ENCODE assay signal across 26 cellular contexts in the genomic region with DNA sequence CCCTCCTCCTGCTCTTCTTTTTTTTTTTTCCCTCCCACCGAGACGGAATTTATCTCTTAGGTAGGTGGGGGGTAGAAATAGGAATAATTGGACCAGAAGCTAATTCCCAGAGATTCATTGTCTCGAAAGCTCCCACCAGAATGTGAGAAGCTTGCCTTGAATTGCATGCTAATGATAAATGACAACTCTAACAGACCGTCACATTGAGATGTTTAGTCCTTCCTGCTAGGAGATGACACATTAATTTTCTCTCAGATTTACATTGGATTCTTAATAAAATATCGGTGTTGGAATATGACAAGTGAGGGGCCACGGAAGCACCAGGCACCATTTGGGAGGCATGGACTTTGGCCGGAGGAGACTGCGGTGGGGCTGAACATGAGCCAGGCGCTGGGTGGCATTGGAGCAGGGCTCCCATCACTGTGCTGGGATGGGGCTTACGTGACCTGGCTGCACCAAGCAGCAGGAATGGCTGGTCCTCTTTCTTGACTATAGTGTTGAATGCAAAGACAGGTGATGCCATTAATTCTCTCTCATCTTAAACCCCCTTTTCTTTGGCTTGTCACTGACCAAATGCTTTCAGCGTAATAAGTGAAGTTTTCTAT.
"Had no signal": no experiment of that assay in that cellular context is flagged by ENCODE, and none has a peak within 500 bp of the region (broad histone marks: within the 10 kb centered on the region; RNA-seq: fewer than 3 reads in every experiment).

No MANE protein-coding gene starts in this region.

- H3K9me3 ChIP-seq: left lung, lower lobe of right lung, psoas muscle, stomach, testis, thyroid gland, transverse colon, upper lobe of left lung had no signal

- H3K79me2 ChIP-seq: parathyroid adenoma had no signal

- H3K36me3 ChIP-seq: left lung, lower lobe of right lung, stomach, thyroid gland, transverse colon, upper lobe of left lung had no signal

- H3K27me3 ChIP-seq: testis, thyroid gland, transverse colon, upper lobe of left lung had no signal

- H3K36me3 Mint-ChIP-seq: immature natural killer cell; naive thymus-derived CD8-positive, alpha-beta T cell; stimulated activated naive B cell treated with anti-CD40 and anti-IgM and Interleukin-4, amounts not matched to agents 10 μg/mL and 1 μg/mL and 100 μg/mL, for 72 hours had no signal

- H3K27ac ChIP-seq: left lung, lower lobe of right lung, parathyroid adenoma, psoas muscle, skin epidermis, stomach, testis, thyroid gland, transverse colon, upper lobe of left lung had no signal

- H3K9me3 Mint-ChIP-seq: naive thymus-derived CD8-positive, alpha-beta T cell; nephron; stimulated activated naive B cell treated with anti-CD40 and anti-IgM and Interleukin-4, amounts not matched to agents 10 μg/mL and 1 μg/mL and 100 μg/mL, for 72 hours had no signal

- H3K4me3 ChIP-seq: left lung, lower lobe of right lung, psoas muscle, skin epidermis, stomach, testis, thyroid gland, transverse colon, upper lobe of left lung had no signal

- H3K4me1 ChIP-seq: left lung, lower lobe of right lung, parathyroid adenoma, psoas muscle, testis, thyroid gland, transverse colon, upper lobe of left lung had no signal

- ATAC-seq: left colon; left lung; lower lobe of right lung; naive thymus-derived CD8-positive, alpha-beta T cell; psoas muscle; right cardiac atrium; sciatic nerve; stimulated activated naive B cell treated with anti-CD40 and anti-IgM and Interleukin-4, amounts not matched to agents 10 μg/mL and 1 μg/mL and 100 μg/mL, for 72 hours; stimulated activated naive CD8-positive, alpha-beta T cell treated with anti-CD3 and anti-CD28 coated beads, Interleukin-15, Interleukin-2, amounts not matched to agents 100 U/mL and 50 U/mL, for 24 hours had no signal

- H3K4me1 Mint-ChIP-seq: immature natural killer cell; stimulated activated naive B cell treated with anti-CD40 and anti-IgM and Interleukin-4, amounts not matched to agents 10 μg/mL and 1 μg/mL and 100 μg/mL, for 72 hours had no signal

- H3K9ac ChIP-seq: parathyroid adenoma had no signal

- H2AFZ ChIP-seq: parathyroid adenoma had no signal

- DNase-seq: hypothalamus; immature natural killer cell; kidney; left colon; left lung; lower lobe of right lung; mammary epithelial cell; mesenchymal stem cell; naive thymus-derived CD8-positive, alpha-beta T cell; psoas muscle; right cardiac atrium; stimulated activated CD4-positive, alpha-beta T cell treated with anti-CD3 and anti-CD28 coated beads, Interleukin-12 subunit alpha, Interleukin-12 subunit beta, amount 100 ng/mL, for 4 hours; stimulated activated CD4-positive, alpha-beta T cell treated with anti-CD3 and anti-CD28 coated beads, Interleukin-15, amount 100 ng/mL, for 24 hours; stimulated activated CD4-positive, alpha-beta T cell treated with anti-CD3 and anti-CD28 coated beads, Interleukin-2, amount 100 ng/mL, for 24 hours; stimulated activated CD4-positive, alpha-beta T cell treated with anti-CD3 and anti-CD28 coated beads, Interleukin-4, amount 100 ng/mL, for 1 hour; stimulated activated naive B cell treated with anti-CD40 and anti-IgM and Interleukin-4, amounts not matched to agents 10 μg/mL and 1 μg/mL and 100 μg/mL, for 72 hours; stimulated activated naive CD8-positive, alpha-beta T cell treated with anti-CD3 and anti-CD28 coated beads, Interleukin-15, Interleukin-2, amounts not matched to agents 100 U/mL and 50 U/mL, for 24 hours; stomach; testis; thyroid gland; transverse colon had no signal

- H3K27ac Mint-ChIP-seq: immature natural killer cell; naive thymus-derived CD8-positive, alpha-beta T cell; nephron; stimulated activated naive B cell treated with anti-CD40 and anti-IgM and Interleukin-4, amounts not matched to agents 10 μg/mL and 1 μg/mL and 100 μg/mL, for 72 hours had no signal

- H3K4me3 Mint-ChIP-seq: immature natural killer cell; naive thymus-derived CD8-positive, alpha-beta T cell; nephron; stimulated activated naive B cell treated with anti-CD40 and anti-IgM and Interleukin-4, amounts not matched to agents 10 μg/mL and 1 μg/mL and 100 μg/mL, for 72 hours had no signal
